Comparison of ENCODE assay signal across 8 cellular contexts in genomic region chr11:111936045-111936400, GRCh38. TPM values are rescaled to one million over a fixed set of nuclear protein-coding genes. Genes with fewer than 3 reads are reported as not detected.
DNase-seq lines count a peak whose midpoint lies in the region; ATAC-seq and TF ChIP-seq lines count a peak whose summit lies in the region.

No MANE protein-coding gene starts in this region.

- H3K4me2 ChIP-seq in GM23248 (ENCODE audit: unreplicated experiment), result peak overlapping the region; percentile 86

- WGBS in GM23248 (ENCODE audit: low coverage in 1 of 2, low lambda C conversion rate in 2 of 2, missing lambda C conversion rate in 2 of 2), 2 experiments, result 64% methylated on average over 3 of the region's 3 CpGs
- WGBS in esophagus muscularis mucosa, result 50% methylated on average over 3 of the region's 3 CpGs
- WGBS in body of pancreas, 2 donors, result 23 to 37% methylated on average over 3 of the region's 3 CpGs

- no peaks in the 10 kb centered on the region for H3K36me3 ChIP-seq in GM23248 (ENCODE audit: low read depth)
- no peaks in the 10 kb centered on the region for H3K36me3 ChIP-seq in SJCRH30
- no peaks in the 10 kb centered on the region for H3K36me3 ChIP-seq in esophagus muscularis mucosa
- no peaks in the 10 kb centered on the region for H3K36me3 ChIP-seq in body of pancreas (replicated peaks in 1 of 2; ENCODE audit: insufficient read depth in 1 of 2, low read depth in 2 of 2)

- TF ChIP-seq CTCF in esophagus muscularis mucosa (IDR thresholded peaks at IDR 0.05) (no peak), retinal pigment epithelial cell (conservative IDR thresholded peaks at IDR 0.05; ENCODE audit: low read depth, low read length) (no peak), body of pancreas (IDR thresholded peaks at IDR 0.05) (no peak)

- peaks cover 72% of the 10 kb centered on the region for H3K4me1 ChIP-seq in GM23248 (ENCODE audit: insufficient read depth)
- H3K4me1 ChIP-seq in SJCRH30, result peaks cover 6% of the 10 kb centered on the region; the same call in 1 of the 2 replicates
- peaks cover 37 to 76% (median 72%) of the 10 kb centered on the region in 4 donors for H3K4me1 ChIP-seq in esophagus muscularis mucosa
- peaks cover 14% of the 10 kb centered on the region for H3K4me1 ChIP-seq in body of pancreas

- peak overlapping the region; percentile 79 for H3K4me3 ChIP-seq in GM23248
- peak overlapping the region; percentile 72 for H3K4me3 ChIP-seq in SJCRH30
- peak overlapping the region in 3 of 4 donors; percentile 63 to 81 (median 71) for H3K4me3 ChIP-seq in esophagus muscularis mucosa
- H3K4me3 ChIP-seq in retinal pigment epithelial cell (ENCODE audit: low read length), result peak overlapping the region; percentile 68
- H3K4me3 ChIP-seq in body of pancreas, result no peak overlapping the region

- peaks cover 63% of the 10 kb centered on the region for H3F3A ChIP-seq in GM23248 (ENCODE audit: insufficient read depth)

- H3K27ac ChIP-seq in GM23248 (peak overlapping the region; percentile 15; the same call in 1 of the 2 replicates), SJCRH30 (no peak overlapping the region), esophagus muscularis mucosa (replicated peaks in 1 of 4) (peak overlapping the region; percentile 78 to 91 (median 84)), body of pancreas (no peak overlapping the region)

- no peak for ATAC-seq in body of pancreas
- ATAC-seq in HG03565 (IDR thresholded peaks at IDR 0.05; ENCODE audit: unreplicated experiment), result no peak

- DNase-seq in GM23248, result peak; percentile 25
- no peak for DNase-seq in SJCRH30
- DNase-seq in esophagus muscularis mucosa (ENCODE audit: extremely low spot score), result no peak
- DNase-seq in retinal pigment epithelial cell (ENCODE audit: low read depth), result no peak
- no peak for DNase-seq in body of pancreas
- no peak for DNase-seq in globus pallidus (ENCODE audit: low spot score)
- DNase-seq in NK-92 treated with Interleukin-12 subunit alpha and Interleukin-12 subunit beta, amount 100 ng/mL, for 24 hours (lab: John Stamatoyannopoulos, UW), result no peak

- no peaks in the 10 kb centered on the region for H4K20me1 ChIP-seq in GM23248 (ENCODE audit: insufficient read depth)

- H3K9me3 ChIP-seq in GM23248 (ENCODE audit: low read depth) (no peaks in the 10 kb centered on the region), SJCRH30 (replicated peaks) (no peaks in the 10 kb centered on the region), esophagus muscularis mucosa (no peaks in the 10 kb centered on the region), body of pancreas (no peaks in the 10 kb centered on the region)

- peak overlapping the region; percentile 89 for H2AFZ ChIP-seq in GM23248

- TF ChIP-seq POLR2A in esophagus muscularis mucosa (IDR thresholded peaks at IDR 0.05; ENCODE audit: low read depth), result no peak
- TF ChIP-seq POLR2A in body of pancreas (IDR thresholded peaks at IDR 0.05), result no peak

- TF ChIP-seq EP300 in esophagus muscularis mucosa (IDR thresholded peaks at IDR 0.05), result no peak

- H3K79me2 ChIP-seq in GM23248 (ENCODE audit: insufficient read depth), result no peaks in the 10 kb centered on the region

- in situ Hi-C loops in GM23248 (cut with MboI), result loop anchor here (10.0 kb wide), 1 partner anchor 59 kb away; no protein-coding TSS in a partner anchor

- H3K9ac ChIP-seq in GM23248, result peak overlapping the region; percentile 80

- intact Hi-C loops in esophagus muscularis mucosa (cut with DNase I) (no loop called here), body of pancreas (cut with DNase I) (loop anchor here (5.0 kb wide), 1 partner anchor 41 kb away; no protein-coding TSS in a partner anchor)

- H3K27me3 ChIP-seq in GM23248 (replicated peaks; ENCODE audit: insufficient read depth) (no peaks in the 10 kb centered on the region), SJCRH30 (no peaks in the 10 kb centered on the region), esophagus muscularis mucosa (no peaks in the 10 kb centered on the region), body of pancreas (no peaks in the 10 kb centered on the region)

- no peaks in the 10 kb centered on the region for H3K9me2 ChIP-seq in GM23248 (ENCODE audit: insufficient read depth)

RNA-seq across cellular contexts. Expression of gene DIXDC1, which starts 1.1 kb away (rescaled TPM):
- total RNA-seq in GM23248 (2014; rRNA removed; shearing (Covaris generic)), result 22.7 and 22.9 TPM in 2 replicates
- polyA plus RNA-seq in GM23248 (2016; fragmentation: Nextera tagmentation; extraction: Ambion mirVana), result 10.4 and 10.8 TPM in 2 replicates
- total RNA-seq in SJCRH30 (2014; rRNA removed; shearing (Covaris generic)), result 6.8 and 7.3 TPM in 2 replicates
- total RNA-seq in esophagus muscularis mucosa (100 to 1,000 TPM; 101 to 168 (median 122) TPM), body of pancreas (10 to 100 TPM; 14.0 to 23.4 TPM)

RNA-seq across cellular contexts. Expression of gene C11orf52, which starts 17.3 kb away (rescaled TPM):
- total RNA-seq in GM23248 (2014; rRNA removed; shearing (Covaris generic)), result 2.1 and 3.5 TPM in 2 replicates
- polyA plus RNA-seq in GM23248 (2016; fragmentation: Nextera tagmentation; extraction: Ambion mirVana), result 0.78 and 1.2 TPM in 2 replicates
- total RNA-seq in SJCRH30 (2014; rRNA removed; shearing (Covaris generic)), result 0.53 and 1.4 TPM in 2 replicates
- 1 to 10 TPM; 1.8 to 6.9 (median 2.9) TPM for total RNA-seq in esophagus muscularis mucosa
- 10 to 100 TPM in 1 of 2 donors, 1 to 10 TPM in 1; 4.6 to 14.8 TPM for total RNA-seq in body of pancreas

RNA-seq across cellular contexts. Expression of gene HSPB2, which starts 23.5 kb away (rescaled TPM):
- 0.38 and 1.2 TPM in 2 replicates for total RNA-seq in GM23248 (2014; rRNA removed; shearing (Covaris generic))
- polyA plus RNA-seq in GM23248 (2016; fragmentation: Nextera tagmentation; extraction: Ambion mirVana), result 7.5 and 8.4 TPM in 2 replicates
- total RNA-seq in SJCRH30 (2014; rRNA removed; shearing (Covaris generic)), result 1.0 and 1.5 TPM in 2 replicates
- total RNA-seq in esophagus muscularis mucosa, result 1 to 10 TPM; 1.2 to 4.0 (median 2.4) TPM
- total RNA-seq in body of pancreas, result not detected

RNA-seq across cellular contexts. Expression of gene CRYAB, which starts 24.5 kb away (rescaled TPM):
- total RNA-seq in GM23248 (2014; rRNA removed; shearing (Covaris generic)), result 91.0 and 104 TPM in 2 replicates
- polyA plus RNA-seq in GM23248 (2016; fragmentation: Nextera tagmentation; extraction: Ambion mirVana), result 454 and 455 TPM in 2 replicates
- total RNA-seq in SJCRH30 (2014; rRNA removed; shearing (Covaris generic)), result 3.4 and 4.1 TPM in 2 replicates
- total RNA-seq in esophagus muscularis mucosa (100 to 1,000 TPM; 315 to 493 (median 382) TPM), body of pancreas (10 to 100 TPM; 10.4 to 61.0 TPM)

RNA-seq across cellular contexts. Expression of gene CFAP68, which starts 56.7 kb away (rescaled TPM):
- 7.6 and 9.9 TPM in 2 replicates for total RNA-seq in GM23248 (2014; rRNA removed; shearing (Covaris generic))
- 20.2 and 23.8 TPM in 2 replicates for polyA plus RNA-seq in GM23248 (2016; fragmentation: Nextera tagmentation; extraction: Ambion mirVana)
- 23.1 and 23.9 TPM in 2 replicates for total RNA-seq in SJCRH30 (2014; rRNA removed; shearing (Covaris generic))
- total RNA-seq in esophagus muscularis mucosa (10 to 100 TPM in 3 of 4 donors, 1 to 10 TPM in 1; 8.7 to 21.7 (median 19.9) TPM), body of pancreas (10 to 100 TPM in 1 of 2 donors, 1 to 10 TPM in 1; 7.8 to 31.6 TPM)

Comparison
In these comparisons a context has a peak if more than half of its experiments do, and no peak if none do; other contexts are left out.
1. H3K27ac ChIP-seq: peak in GM23248 (single experiment) and esophagus muscularis mucosa (4 of 4); none in SJCRH30 (single experiment) and body of pancreas (0 of 4).
2. H3K4me3 ChIP-seq: peak in GM23248 (single experiment), SJCRH30 (single experiment), esophagus muscularis mucosa (3 of 4) and retinal pigment epithelial cell (single experiment); none in body of pancreas (0 of 2).